ENCODE assay signal across 1 cellular context in the genomic region with DNA sequence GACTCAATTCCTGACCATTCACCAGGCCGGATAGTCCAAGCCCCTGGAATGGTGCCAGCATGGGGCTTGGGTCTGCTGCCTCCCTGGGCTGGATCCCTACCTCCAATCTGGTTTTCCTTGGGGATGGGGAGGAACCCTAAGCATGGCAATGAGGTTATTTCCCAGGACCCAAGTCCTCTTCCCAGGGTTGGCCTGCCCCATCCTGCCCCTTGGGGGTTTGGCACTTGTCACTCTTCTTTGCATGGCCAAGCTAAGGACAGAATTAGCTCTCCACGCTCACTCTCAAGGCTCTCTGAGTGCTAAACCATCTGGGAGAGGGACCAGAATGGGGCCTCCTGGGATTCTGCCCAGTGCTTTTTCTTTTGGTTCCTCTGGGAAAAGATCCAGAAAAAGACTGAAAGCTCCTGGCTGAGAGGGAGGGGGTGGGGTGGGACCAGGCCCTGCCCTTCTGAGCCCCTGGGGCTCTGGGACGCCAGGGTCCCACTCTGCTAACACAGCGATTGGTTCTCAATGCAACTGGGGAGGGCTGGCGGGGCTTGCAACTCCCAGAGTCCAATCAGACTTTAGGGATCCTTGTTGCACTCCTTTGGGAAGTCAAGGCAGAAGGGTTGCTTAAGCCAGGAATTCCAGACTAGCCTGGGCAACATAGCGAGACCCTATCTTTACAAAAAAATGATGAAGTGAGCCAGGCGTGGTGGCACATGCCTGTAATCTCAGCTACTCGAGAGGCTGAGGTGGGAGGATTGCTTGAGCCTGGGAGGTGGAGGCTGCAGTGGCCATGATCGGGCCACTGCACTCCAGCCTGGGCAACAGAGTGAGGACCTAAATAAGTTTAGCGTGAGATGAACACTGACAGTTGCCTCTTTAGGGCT.
A peak's percentile ranks its signal among the peaks of the same experiment; 100 is the strongest.
TF ChIP-seq lines count a peak whose summit lies in the region.

No MANE protein-coding gene starts in this region.

TF ChIP-seq in K562, 482 proteins besides CTCF, POLR2A, EP300 and RAD21 (continued from another document):
- TF ChIP-seq MITF (IDR thresholded peaks at IDR 0.05) (no peak), DNMT1 (IDR thresholded peaks at IDR 0.05) (no peak), NFIC (IDR thresholded peaks at IDR 0.05) (peak; percentile 61), ZNF121 (CRISPR knock-in tag; conservative IDR thresholded peaks at IDR 0.05) (peak; percentile 90), DDX20 (tag; IDR thresholded peaks at IDR 0.05; ENCODE audit: low read depth) (no peak), ZNF586 (CRISPR knock-in tag; conservative IDR thresholded peaks at IDR 0.05) (no peak), SMARCB1 (IDR thresholded peaks at IDR 0.05; ENCODE audit: insufficient read length, low read depth) (no peak), IRF2 (CRISPR knock-in tag; IDR thresholded peaks at IDR 0.05) (no peak)
- TF ChIP-seq, protein P1, sequence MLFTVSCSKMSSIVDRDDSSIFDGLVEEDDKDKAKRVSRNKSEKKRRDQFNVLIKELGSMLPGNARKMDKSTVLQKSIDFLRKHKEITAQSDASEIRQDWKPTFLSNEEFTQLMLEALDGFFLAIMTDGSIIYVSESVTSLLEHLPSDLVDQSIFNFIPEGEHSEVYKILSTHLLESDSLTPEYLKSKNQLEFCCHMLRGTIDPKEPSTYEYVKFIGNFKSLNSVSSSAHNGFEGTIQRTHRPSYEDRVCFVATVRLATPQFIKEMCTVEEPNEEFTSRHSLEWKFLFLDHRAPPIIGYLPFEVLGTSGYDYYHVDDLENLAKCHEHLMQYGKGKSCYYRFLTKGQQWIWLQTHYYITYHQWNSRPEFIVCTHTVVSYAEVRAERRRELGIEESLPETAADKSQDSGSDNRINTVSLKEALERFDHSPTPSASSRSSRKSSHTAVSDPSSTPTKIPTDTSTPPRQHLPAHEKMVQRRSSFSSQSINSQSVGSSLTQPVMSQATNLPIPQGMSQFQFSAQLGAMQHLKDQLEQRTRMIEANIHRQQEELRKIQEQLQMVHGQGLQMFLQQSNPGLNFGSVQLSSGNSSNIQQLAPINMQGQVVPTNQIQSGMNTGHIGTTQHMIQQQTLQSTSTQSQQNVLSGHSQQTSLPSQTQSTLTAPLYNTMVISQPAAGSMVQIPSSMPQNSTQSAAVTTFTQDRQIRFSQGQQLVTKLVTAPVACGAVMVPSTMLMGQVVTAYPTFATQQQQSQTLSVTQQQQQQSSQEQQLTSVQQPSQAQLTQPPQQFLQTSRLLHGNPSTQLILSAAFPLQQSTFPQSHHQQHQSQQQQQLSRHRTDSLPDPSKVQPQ (CRISPR knock-in tag; IDR thresholded peaks at IDR 0.05; ENCODE audit: borderline replicate concordance) = no peak
TF ChIP-seq in K562: peak in this region for 2.
